ENCODE assay signal across 8 cellular contexts in genomic region chr1:54069792-54070548, GRCh38.
DNase-seq lines count a peak whose midpoint lies in the region; FAIRE-seq and TF ChIP-seq lines count a peak whose summit lies in the region.

No MANE protein-coding gene starts in this region.

- DNase-seq in AG20443 (ENCODE audit: low spot score) (peak; percentile 66), GM18507 (ENCODE audit: extremely low spot score, insufficient read length, low read depth) (peak; percentile 23), OCI-M2 (lab: John Stamatoyannopoulos, UW; ENCODE audit: unreplicated experiment) (peak; percentile 36), coronary artery (ENCODE audit: low spot score) (no peak), medulla oblongata (ENCODE audit: extremely low spot score) (peak; percentile 78), NCI-H187 treated with DMSO at 0.1 percent for 48 hours (lab: John Stamatoyannopoulos, UW) (no peak)
- DNase-seq in effector CD4-positive, alpha-beta T cell, result no peak

- TF ChIP-seq CTCF in KMS-11 (conservative IDR thresholded peaks at IDR 0.05; ENCODE audit: low read depth, low read length) (peak; percentile 95), coronary artery (IDR thresholded peaks at IDR 0.05) (peak; percentile 49)

- H3K79me2 ChIP-seq in KMS-11 (ENCODE audit: insufficient read depth, low read depth), result no peaks in the 10 kb centered on the region

- no peaks in the 10 kb centered on the region for H3K27me3 ChIP-seq in KMS-11 (ENCODE audit: insufficient read depth, low read depth)

- H3K4me1 ChIP-seq in KMS-11 (ENCODE audit: low read depth, poor library complexity, severe bottlenecking), result peaks cover 11% of the 10 kb centered on the region

- H4K20me1 ChIP-seq in KMS-11 (ENCODE audit: insufficient read depth), result no peaks in the 10 kb centered on the region

- H3K4me3 ChIP-seq in KMS-11 (IDR thresholded peaks at IDR 0.05; ENCODE audit: insufficient read depth, low read depth, low read length) (no peak overlapping the region), coronary artery (no peak overlapping the region)

- H3K27ac ChIP-seq in KMS-11 (no peak overlapping the region), coronary artery (no peak overlapping the region)

- no peak overlapping the region for H3K4me2 ChIP-seq in KMS-11

- H3K36me3 ChIP-seq in KMS-11 (ENCODE audit: insufficient read depth), result no peaks in the 10 kb centered on the region

- no peak overlapping the region for H3K9ac ChIP-seq in KMS-11

- FAIRE-seq in GM18507 (lab: Jason Lieb, UNC), result peak; percentile 85

- H2AFZ ChIP-seq in KMS-11 (ENCODE audit: low read depth), result no peak overlapping the region

Comparison
In these comparisons a context has a peak if more than half of its experiments do, and no peak if none do; other contexts are left out.
1. DNase-seq: peak in AG20443 (single experiment), GM18507 (single experiment), OCI-M2 (single experiment) and medulla oblongata (single experiment); none in coronary artery (single experiment), NCI-H187 treated with DMSO at 0.1 percent for 48 hours (single experiment) and effector CD4-positive, alpha-beta T cell (single experiment).